ENCODE assay signal across 1 cellular context in the genomic region with DNA sequence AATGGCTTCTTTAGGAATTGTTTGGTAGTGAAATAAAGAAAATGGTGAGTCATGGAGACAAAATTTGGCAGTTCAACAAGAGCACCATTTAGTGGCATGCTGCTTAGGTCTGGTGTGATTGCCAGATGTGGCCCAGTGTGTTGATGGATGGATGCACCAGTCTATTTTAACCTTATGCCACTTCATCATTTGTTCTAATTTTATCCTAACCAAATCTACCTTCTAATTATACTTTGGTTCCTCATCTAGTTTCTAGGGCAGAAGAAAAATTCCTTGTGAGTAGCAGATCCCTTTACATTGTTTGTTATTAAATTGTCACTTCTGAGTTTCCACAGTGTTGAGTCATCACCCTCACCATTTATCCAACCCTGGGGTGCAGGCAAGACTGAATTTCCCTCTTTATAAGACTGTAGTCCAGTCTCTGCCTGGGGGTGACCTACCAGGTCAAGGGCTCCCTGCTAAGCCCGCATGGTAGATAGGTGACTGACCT.
TF ChIP-seq lines count a peak whose summit lies in the region.

No MANE protein-coding gene starts in this region.

TF ChIP-seq in K562, 482 proteins besides CTCF, POLR2A, EP300 and RAD21 (continued from another document):
- TF ChIP-seq, protein P1, sequence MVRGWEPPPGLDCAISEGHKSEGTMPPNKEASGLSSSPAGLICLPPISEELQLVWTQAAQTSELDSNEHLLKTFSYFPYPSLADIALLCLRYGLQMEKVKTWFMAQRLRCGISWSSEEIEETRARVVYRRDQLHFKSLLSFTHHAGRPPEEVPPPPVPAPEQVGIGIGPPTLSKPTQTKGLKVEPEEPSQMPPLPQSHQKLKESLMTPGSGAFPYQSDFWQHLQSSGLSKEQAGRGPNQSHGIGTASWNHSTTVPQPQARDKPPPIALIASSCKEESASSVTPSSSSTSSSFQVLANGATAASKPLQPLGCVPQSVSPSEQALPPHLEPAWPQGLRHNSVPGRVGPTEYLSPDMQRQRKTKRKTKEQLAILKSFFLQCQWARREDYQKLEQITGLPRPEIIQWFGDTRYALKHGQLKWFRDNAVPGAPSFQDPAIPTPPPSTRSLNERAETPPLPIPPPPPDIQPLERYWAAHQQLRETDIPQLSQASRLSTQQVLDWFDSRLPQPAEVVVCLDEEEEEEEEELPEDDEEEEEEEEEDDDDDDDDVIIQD (CRISPR knock-in tag; IDR thresholded peaks at IDR 0.05), result no peak
- no peak for TF ChIP-seq IRF2 (CRISPR knock-in tag; IDR thresholded peaks at IDR 0.05)
- TF ChIP-seq PHB2 (IDR thresholded peaks at IDR 0.05; ENCODE audit: low read depth), result no peak
- TF ChIP-seq TBL1XR1 (IDR thresholded peaks at IDR 0.05; ENCODE audit: low read length in 2 of 2), result no peak
- TF ChIP-seq SMARCA4 (IDR thresholded peaks at IDR 0.05), result no peak
- no peak for TF ChIP-seq MAZ (CRISPR knock-in tag; conservative IDR thresholded peaks at IDR 0.05 in 1 of 2, IDR thresholded peaks at IDR 0.05 in 1 of 2)
- TF ChIP-seq ERF (CRISPR knock-in tag; IDR thresholded peaks at IDR 0.05), result no peak
- no peak for TF ChIP-seq KDM2B (CRISPR knock-in tag; IDR thresholded peaks at IDR 0.05)
- no peak for TF ChIP-seq PCBP2 (IDR thresholded peaks at IDR 0.05; ENCODE audit: low read depth, low read length, poor library complexity, severe bottlenecking)
- TF ChIP-seq RBM17 (IDR thresholded peaks at IDR 0.05; ENCODE audit: borderline replicate concordance, low read depth, low read length), result no peak
- no peak for TF ChIP-seq TEAD4 (IDR thresholded peaks at IDR 0.05; ENCODE audit: low read length)
- TF ChIP-seq TEAD4 (CRISPR knock-in tag; IDR thresholded peaks at IDR 0.05; ENCODE audit: borderline replicate concordance), result no peak
- TF ChIP-seq RFX1 (IDR thresholded peaks at IDR 0.05), result no peak
- TF ChIP-seq ZNF184 (CRISPR knock-in tag; IDR thresholded peaks at IDR 0.05), result no peak
- TF ChIP-seq HNRNPL (IDR thresholded peaks at IDR 0.05; ENCODE audit: low read depth, low read length), result no peak
- TF ChIP-seq TFAM (CRISPR knock-in tag; conservative IDR thresholded peaks at IDR 0.05), result no peak
TF ChIP-seq in K562: peak in this region for 0.
